ENCODE assay signal across 7 cellular contexts in the genomic region with DNA sequence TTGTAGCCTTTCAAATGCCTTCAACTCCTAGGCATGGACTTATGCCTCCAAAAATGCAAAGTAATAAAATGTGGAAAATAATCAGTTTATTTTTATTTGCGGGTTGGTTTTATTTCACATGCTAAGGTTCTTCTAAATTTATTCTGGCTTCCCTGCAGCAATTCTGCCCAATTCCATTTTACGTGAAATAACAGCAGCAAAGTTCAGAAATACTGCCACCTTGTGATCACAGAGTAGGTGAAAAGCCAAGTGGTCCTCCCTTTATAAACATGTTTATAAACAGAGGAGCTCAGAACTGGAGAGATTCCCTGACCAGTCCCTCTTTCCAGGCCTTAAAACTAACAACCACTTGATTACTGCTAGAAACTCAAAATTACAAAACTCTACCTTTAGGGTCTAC. TPM values are rescaled to one million over a fixed set of nuclear protein-coding genes. Genes with fewer than 3 reads are reported as not detected.
DNase-seq lines count a peak whose midpoint lies in the region; ATAC-seq, FAIRE-seq and TF ChIP-seq lines count a peak whose summit lies in the region.

No MANE protein-coding gene starts in this region.

- H3K9me3 Mint-ChIP-seq in activated CD4-positive, alpha-beta T cell treated with anti-CD3 and anti-CD28 coated beads, Interleukin-2, amount 10 ng/mL, durations not matched to agents 7 days and 5 days = no peaks in the 10 kb centered on the region

- ATAC-seq in lung (ENCODE audit: insufficient read depth, low FRiP score) = no peak

- no peaks in the 10 kb centered on the region for H3K4me1 Mint-ChIP-seq in activated CD4-positive, alpha-beta T cell treated with anti-CD3 and anti-CD28 coated beads, Interleukin-2, amount 10 ng/mL, durations not matched to agents 7 days and 5 days

- DNase-seq in GM13977 (ENCODE audit: low spot score) (no peak), HTR-8/SVneo (ENCODE audit: insufficient read length, low spot score) (peak; percentile 11), ascending aorta (ENCODE audit: low spot score in 2 of 2) (no peak), lung (ENCODE audit: low spot score) (no peak), NCI-H446 treated with DMSO at 0.1 percent for 48 hours (lab: John Stamatoyannopoulos, UW) (no peak)
- no peak for DNase-seq in activated CD4-positive, alpha-beta T cell treated with anti-CD3 and anti-CD28 coated beads, Interleukin-2, amount 10 ng/mL, durations not matched to agents 7 days and 5 days
- no peak for DNase-seq in central memory CD4-positive, alpha-beta T cell

- peaks cover 39% of the 10 kb centered on the region for H3K27me3 Mint-ChIP-seq in activated CD4-positive, alpha-beta T cell treated with anti-CD3 and anti-CD28 coated beads, Interleukin-2, amount 10 ng/mL, durations not matched to agents 7 days and 5 days

- no peaks in the 10 kb centered on the region for H3K36me3 Mint-ChIP-seq in activated CD4-positive, alpha-beta T cell treated with anti-CD3 and anti-CD28 coated beads, Interleukin-2, amount 10 ng/mL, durations not matched to agents 7 days and 5 days (ENCODE audit: low read depth)

- no peak for FAIRE-seq in HTR-8/SVneo (lab: Jason Lieb, UNC)

- H3K4me1 ChIP-seq in ascending aorta (no peaks in the 10 kb centered on the region), lung (ENCODE audit: control insufficient read depth in 2 of 2, insufficient read depth in 2 of 2, low read length in 2 of 2) (no peaks in the 10 kb centered on the region)

- H3K27ac Mint-ChIP-seq in activated CD4-positive, alpha-beta T cell treated with anti-CD3 and anti-CD28 coated beads, Interleukin-2, amount 10 ng/mL, durations not matched to agents 7 days and 5 days = no peak overlapping the region

- no peaks in the 10 kb centered on the region for H3K36me3 ChIP-seq in ascending aorta
- no peaks in the 10 kb centered on the region for H3K36me3 ChIP-seq in lung (ENCODE audit: control insufficient read depth in 2 of 2, insufficient read depth in 2 of 2, low read length in 2 of 2)

- in situ Hi-C loops in GM13977 (cut with MboI; ENCODE audit: low pct_unique_long_range_greater_than_20kb, low sequenced_read_pairs, unreplicated experiment) = loop anchor here (10.0 kb wide), 1 partner anchor 171 kb away; no protein-coding TSS in a partner anchor

- POLR2A ChIA-PET in activated CD4-positive, alpha-beta T cell treated with anti-CD3 and anti-CD28 coated beads, Interleukin-2, amount 10 ng/mL, durations not matched to agents 7 days and 5 days (lab: Charles Lee) = no interaction called here

- 23 to 25% methylated on average over 2 of the region's 2 CpGs for WGBS in lung, 2 donors

- H3K27ac ChIP-seq in ascending aorta (no peak overlapping the region), lung (ENCODE audit: low read depth in 1 of 2, low read length in 1 of 2) (no peak overlapping the region)

- H3K4me3 ChIP-seq in ascending aorta (no peak overlapping the region), lung (no peak overlapping the region)

- intact Hi-C loops in ascending aorta (cut with DNase I) = loop anchor here (2.0 kb wide), 1 partner anchor 175 kb away; no protein-coding TSS in a partner anchor

- H3K27me3 ChIP-seq in ascending aorta = no peaks in the 10 kb centered on the region
- H3K27me3 ChIP-seq in lung (ENCODE audit: control insufficient read depth, insufficient read depth) = no peaks in the 10 kb centered on the region

- TF ChIP-seq CTCF in GM13977 (IDR thresholded peaks at IDR 0.05; ENCODE audit: extremely low read depth, insufficient read depth, missing control alignments) (peak; percentile 53), ascending aorta (IDR thresholded peaks at IDR 0.05) (peak in 2 of 3 experiments; percentile 16 to 45), lung (IDR thresholded peaks at IDR 0.05; ENCODE audit: control extremely low read depth, extremely low read depth) (peak; percentile 10)

- H3K9me3 ChIP-seq in ascending aorta = no peaks in the 10 kb centered on the region
- H3K9me3 ChIP-seq in lung (ENCODE audit: control insufficient read depth in 2 of 2, insufficient read depth in 1 of 2, low read length in 1 of 2) = no peaks in the 10 kb centered on the region

- CTCF ChIA-PET in activated CD4-positive, alpha-beta T cell treated with anti-CD3 and anti-CD28 coated beads, Interleukin-2, amount 10 ng/mL, durations not matched to agents 7 days and 5 days (lab: Charles Lee) = no interaction called here

- H3K4me3 Mint-ChIP-seq in activated CD4-positive, alpha-beta T cell treated with anti-CD3 and anti-CD28 coated beads, Interleukin-2, amount 10 ng/mL, durations not matched to agents 7 days and 5 days = no peak overlapping the region

RNA-seq across cellular contexts. Expression of gene DCHS2, which starts 14.7 kb away (rescaled TPM):
- not detected for total RNA-seq in ascending aorta
- 10 to 100 TPM in 1 of 2 donors, 1 to 10 TPM in 1; 1.0 to 13.4 TPM for total RNA-seq in lung
- under 1 TPM; 0.02 to 0.05 TPM for polyA plus RNA-seq in lung
- total RNA-seq in activated CD4-positive, alpha-beta T cell treated with anti-CD3 and anti-CD28 coated beads, Interleukin-2, amount 10 ng/mL, durations not matched to agents 7 days and 5 days = not detected

RNA-seq across cellular contexts. Expression of gene PLRG1, which starts 43.9 kb away (rescaled TPM):
- total RNA-seq in ascending aorta (34.7 TPM), lung (10 to 100 TPM; 61.4 to 62.6 TPM)
- 10 to 100 TPM; 47.0 to 59.7 TPM for polyA plus RNA-seq in lung
- total RNA-seq in activated CD4-positive, alpha-beta T cell treated with anti-CD3 and anti-CD28 coated beads, Interleukin-2, amount 10 ng/mL, durations not matched to agents 7 days and 5 days = 10 to 100 TPM; 82.3 to 94.6 TPM

RNA-seq across cellular contexts. Expression of gene FGB, which starts 56.6 kb away (rescaled TPM):
- 37.0 TPM for total RNA-seq in ascending aorta
- total RNA-seq in lung = 1 to 10 TPM in 1 of 2 donors, under 1 TPM in 1; 0.28 to 1.8 TPM
- under 1 TPM; 0.28 to 0.39 TPM for polyA plus RNA-seq in lung
- not detected for total RNA-seq in activated CD4-positive, alpha-beta T cell treated with anti-CD3 and anti-CD28 coated beads, Interleukin-2, amount 10 ng/mL, durations not matched to agents 7 days and 5 days

Comparison
In these comparisons a context has a peak if more than half of its experiments do, and no peak if none do; other contexts are left out.
1. RNA of gene FGB, which starts 56.6 kb away (total RNA-seq): 37.0 TPM in ascending aorta (single experiment); 0.28 to 1.8 TPM in lung and not detected in activated CD4-positive, alpha-beta T cell treated with anti-CD3 and anti-CD28 coated beads, Interleukin-2, amount 10 ng/mL, durations not matched to agents 7 days and 5 days; every median in the first group is over 10 times any median in the second.
2. Peak in every context shown above with its lines, with median percentiles within 50 percentile points of each other: CTCF ChIP-seq.